In the genomic region with DNA sequence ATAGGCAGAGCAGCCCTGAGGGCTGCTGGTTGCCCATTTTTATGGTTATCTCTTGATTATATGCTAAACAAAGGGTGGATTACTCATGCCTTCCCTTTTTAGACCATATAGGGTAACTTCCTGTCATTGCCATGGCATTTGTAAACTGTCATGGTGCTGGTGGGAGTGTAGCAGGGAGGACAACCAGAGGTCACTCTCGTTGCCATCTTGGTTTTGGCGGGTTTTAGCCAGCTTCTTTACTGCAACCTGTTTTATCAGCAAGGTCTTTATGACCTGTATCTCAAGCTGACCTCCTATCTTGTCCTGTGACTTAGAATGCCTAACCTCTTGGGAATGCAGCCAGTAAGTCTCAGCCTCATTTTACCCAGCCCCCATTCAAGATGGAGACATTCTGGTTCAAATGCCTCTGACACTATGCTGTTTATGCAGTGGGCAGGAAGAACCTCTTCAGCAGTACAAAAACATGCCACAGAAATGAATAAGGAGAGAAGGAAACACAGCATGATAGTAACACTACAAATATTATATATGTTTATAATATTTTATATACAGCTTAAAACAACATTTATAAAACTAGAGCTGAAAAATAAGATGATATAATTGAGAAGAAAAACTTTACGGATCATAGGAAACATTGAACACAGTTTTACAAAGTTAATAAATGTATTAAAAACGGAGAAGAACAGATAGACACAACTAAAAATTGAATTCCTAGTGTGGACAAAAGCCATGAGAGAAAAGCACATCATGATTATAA, we compare ENCODE assay signal across 24 cellular contexts. TPM values are rescaled to one million over a fixed set of nuclear protein-coding genes. Genes with fewer than 3 reads are reported as not detected.
DNase-seq lines count a peak whose midpoint lies in the region; ATAC-seq, FAIRE-seq and TF ChIP-seq lines count a peak whose summit lies in the region.
"Had no signal": no experiment of that assay in that cellular context is flagged by ENCODE, and none has a peak within 500 bp of the region (broad histone marks: within the 10 kb centered on the region; RNA-seq: fewer than 3 reads in every experiment).

No MANE protein-coding gene starts in this region.

- H2BK120ac ChIP-seq in neuronal stem cell (ENCODE audit: low read depth, low read length): no peak overlapping the region

- no peak overlapping the region for H2BK12ac ChIP-seq in neuronal stem cell (ENCODE audit: low read length)

- DNase-seq in ELF-1 (ENCODE audit: low read depth, low spot score): peak; percentile 49
- DNase-seq in K562 (ENCODE audit: extremely low read depth in 1 of 4, low spot score in 3 of 4): peak in 1 of 4 experiments; percentile 19
- no peak for DNase-seq in neuronal stem cell (ENCODE audit: low spot score)
- no peak for DNase-seq in hepatic stellate cell (ENCODE audit: low spot score)
- DNase-seq in esophagus muscularis mucosa (ENCODE audit: extremely low spot score): no peak
- no peak for DNase-seq in PC-3
- DNase-seq: BE2C, DMS79 treated with DMSO at 0.1 percent for 48 hours, GDM1, H7, HFFc6, Karpas-422, NCI-H1417 treated with DMSO at 0.1 percent for 48 hours, NCI-H2029, NCI-H226, NCI-H510A treated with DMSO at 0.1 percent for 48 hours, NCI-H748 treated with DMSO at 0.1 percent for 48 hours had no signal

- H3K79me2 ChIP-seq in K562 (ENCODE audit: control insufficient read depth, insufficient read depth, low read length) (no peaks in the 10 kb centered on the region), PC-3 (ENCODE audit: low read length) (no peaks in the 10 kb centered on the region)

- POLR2A ChIA-PET in K562 (lab: Yijun Ruan, JAX) (no interaction called here), PC-3 (lab: Charles Lee; ENCODE audit: unreplicated experiment) (no interaction called here)

- intact Hi-C loops in K562 (cut with micrococcal nuclease): no loop called here
- intact Hi-C loops in esophagus muscularis mucosa (cut with DNase I): no loop called here
- intact Hi-C loops in PC-3 (cut with micrococcal nuclease): no loop called here

- H3K27ac ChIP-seq in HUES6 (ENCODE audit: low read depth, low read length): peak overlapping the region; percentile 70; the same call in 1 of the 2 replicates
- peak overlapping the region; percentile 70; the same call in 2 of the 3 replicates for H3K27ac ChIP-seq in K562 (ENCODE audit: extremely low read depth, low read depth, low read length)
- H3K27ac ChIP-seq in neuronal stem cell (replicated peaks; ENCODE audit: low read length): no peak overlapping the region
- no peak overlapping the region for H3K27ac ChIP-seq in esophagus muscularis mucosa (replicated peaks in 1 of 4)
- no peak overlapping the region for H3K27ac ChIP-seq in PC-3 (ENCODE audit: low read length)
- H3K27ac ChIP-seq: A549 had no signal

- no peak overlapping the region for H2BK5ac ChIP-seq in neuronal stem cell (ENCODE audit: low read length)

- peak overlapping the region; percentile 79 for H3K9ac ChIP-seq in HUES6 (ENCODE audit: low read length)
- no peak overlapping the region for H3K9ac ChIP-seq in K562 (ENCODE audit: insufficient read depth in 1 of 2, low read depth in 2 of 2, low read length in 2 of 2)
- H3K9ac ChIP-seq in neuronal stem cell (ENCODE audit: low read depth, low read length, poor library complexity): no peak overlapping the region
- H3K9ac ChIP-seq in PC-3 (ENCODE audit: low read length): no peak overlapping the region

- 0 out of 4 replicates have a peak, but pooled peaks of 1 of the 2 experiments have one; percentile 13 for TF ChIP-seq RAD21 in K562 (CRISPR knock-in tag; conservative IDR thresholded peaks at IDR 0.05 in 1 of 2, IDR thresholded peaks at IDR 0.05 in 1 of 2)

- no peaks in the 10 kb centered on the region for H3K79me1 ChIP-seq in neuronal stem cell (ENCODE audit: low read depth, low read length)

- no peak overlapping the region for H3K4me3 ChIP-seq in HUES6 (ENCODE audit: low read depth, low read length)
- no peak overlapping the region for H3K4me3 ChIP-seq in K562
- H3K4me3 ChIP-seq in neuronal stem cell (ENCODE audit: low read length in 2 of 2): no peak overlapping the region
- no peak overlapping the region for H3K4me3 ChIP-seq in esophagus muscularis mucosa
- no peak overlapping the region for H3K4me3 ChIP-seq in PC-3 (ENCODE audit: low read length)
- H3K4me3 ChIP-seq: A549 had no signal

- no peak overlapping the region for H3K4ac ChIP-seq in neuronal stem cell (ENCODE audit: low read length)

- H3K27me3 ChIP-seq in HUES6 (ENCODE audit: control insufficient read depth, insufficient read depth, low read length) (peaks cover 5% of the 10 kb centered on the region; the same call in 1 of the 2 replicates), K562 (ENCODE audit: control insufficient read depth in 2 of 2, insufficient read depth in 2 of 2, low read length in 2 of 2) (peaks cover 1 to 3% of the 10 kb centered on the region in 2 experiments; a peak in 1 of 5 replicates), neuronal stem cell (ENCODE audit: control insufficient read depth in 3 of 3, insufficient read depth in 3 of 3, low read depth in 1 of 3, low read length in 3 of 3) (peaks cover 0 to 2% (median 0%) of the 10 kb centered on the region in 3 experiments), esophagus muscularis mucosa (peaks cover 0 to 4% (median 0%) of the 10 kb centered on the region in 4 donors), PC-3 (ENCODE audit: low read length) (no peaks in the 10 kb centered on the region)
- H3K27me3 ChIP-seq: BE2C had no signal

- H3F3A ChIP-seq in PC-3 (ENCODE audit: low read length, unreplicated experiment): no peaks in the 10 kb centered on the region

- no peak overlapping the region for H3K14ac ChIP-seq in neuronal stem cell (ENCODE audit: low read length)

- H2BK15ac ChIP-seq in neuronal stem cell (ENCODE audit: low read length): no peak overlapping the region

- no peak overlapping the region for H3K23ac ChIP-seq in neuronal stem cell (ENCODE audit: low read depth, low read length, poor library complexity)

- peaks cover 39% of the 10 kb centered on the region for H3K4me1 ChIP-seq in HUES6 (ENCODE audit: control insufficient read depth, insufficient read depth, low read length)
- H3K4me1 ChIP-seq in K562 (replicated peaks in 1 of 2; ENCODE audit: control insufficient read depth in 2 of 2, insufficient read depth in 2 of 2, low read length in 2 of 2): peaks cover 6 to 17% of the 10 kb centered on the region in 2 experiments; a peak in 4 of 5 replicates
- peaks cover 3% of the 10 kb centered on the region in 2 donors for H3K4me1 ChIP-seq in neuronal stem cell (ENCODE audit: control insufficient read depth in 2 of 2, insufficient read depth in 1 of 2, low read depth in 1 of 2, low read length in 2 of 2)
- no peaks in the 10 kb centered on the region for H3K4me1 ChIP-seq in esophagus muscularis mucosa
- H3K4me1 ChIP-seq in PC-3 (ENCODE audit: insufficient read depth, low read length): no peaks in the 10 kb centered on the region
- H3K4me1 ChIP-seq: A549 had no signal

- no peaks in the 10 kb centered on the region for H3K9me3 ChIP-seq in HUES6 (ENCODE audit: control insufficient read depth, insufficient read depth, low read depth, low read length)
- H3K9me3 ChIP-seq in K562 (replicated peaks; ENCODE audit: control insufficient read depth, insufficient read depth, low read depth, low read length): no peaks in the 10 kb centered on the region
- H3K9me3 ChIP-seq in neuronal stem cell (replicated peaks in 1 of 2; ENCODE audit: control insufficient read depth in 2 of 2, insufficient read depth in 1 of 2, low read depth in 1 of 2, low read length in 2 of 2): no peaks in the 10 kb centered on the region
- H3K9me3 ChIP-seq in esophagus muscularis mucosa: no peaks in the 10 kb centered on the region
- no peaks in the 10 kb centered on the region for H3K9me3 ChIP-seq in PC-3 (ENCODE audit: low read length)
- H3K9me3 ChIP-seq: A549, BE2C had no signal

- in situ Hi-C loops in K562 (cut with MboI): no loop called here

- TF ChIP-seq POLR2A in K562 (conservative IDR thresholded peaks at IDR 0.05): no peak
- TF ChIP-seq POLR2A in esophagus muscularis mucosa (IDR thresholded peaks at IDR 0.05; ENCODE audit: low read depth): no peak

- FAIRE-seq in K562 (lab: Jason Lieb, UNC): no peak
- FAIRE-seq: A549, GM18507 had no signal

- H4K20me1 ChIP-seq in K562 (replicated peaks; ENCODE audit: control insufficient read depth, insufficient read depth, low read length): no peaks in the 10 kb centered on the region
- H4K20me1 ChIP-seq in PC-3 (ENCODE audit: low read length): no peaks in the 10 kb centered on the region

- no peaks in the 10 kb centered on the region for H3K9me1 ChIP-seq in K562 (ENCODE audit: control insufficient read depth, insufficient read depth, low read length)

- TF ChIP-seq EP300 in K562 (IDR thresholded peaks at IDR 0.05; ENCODE audit: low read length) (no peak), esophagus muscularis mucosa (IDR thresholded peaks at IDR 0.05) (no peak)

- no peak overlapping the region for H4K8ac ChIP-seq in neuronal stem cell (ENCODE audit: low read depth, low read length)

- no peak for TF ChIP-seq CTCF in K562 (IDR thresholded peaks at IDR 0.05 in 2 of 3, conservative IDR thresholded peaks at IDR 0.05 in 1 of 3; ENCODE audit: insufficient read depth in 2 of 3, low read depth in 1 of 3, low read length in 3 of 3)
- TF ChIP-seq CTCF in esophagus muscularis mucosa (IDR thresholded peaks at IDR 0.05): no peak
- TF ChIP-seq CTCF in PC-3 (conservative IDR thresholded peaks at IDR 0.05; ENCODE audit: low read depth, low read length): no peak

- no peak overlapping the region for H3K18ac ChIP-seq in neuronal stem cell (ENCODE audit: low read length)

- WGBS in K562 (ENCODE audit: insufficient coverage, low coverage, missing lambda C conversion rate): 31% methylated on average over 4 of the region's 4 CpGs
- WGBS in neuronal stem cell (ENCODE audit: extremely low coverage in 2 of 2, insufficient read length in 2 of 2, insufficient replicate concordance in 1 of 2), 2 donors: no CpG with 5 or more reads among the region's 4 CpGs
- 85% methylated on average over 4 of the region's 4 CpGs for WGBS in esophagus muscularis mucosa

- no peaks in the 10 kb centered on the region for H3K36me3 ChIP-seq in HUES6 (ENCODE audit: control insufficient read depth, insufficient read depth, low read length)
- H3K36me3 ChIP-seq in K562 (ENCODE audit: control insufficient read depth, insufficient read depth, low read length): no peaks in the 10 kb centered on the region
- H3K36me3 ChIP-seq in neuronal stem cell (replicated peaks in 1 of 2; ENCODE audit: control insufficient read depth in 2 of 2, insufficient read depth in 2 of 2, low read length in 2 of 2): no peaks in the 10 kb centered on the region
- H3K36me3 ChIP-seq in esophagus muscularis mucosa: no peaks in the 10 kb centered on the region
- H3K36me3 ChIP-seq in PC-3 (ENCODE audit: low read depth, low read length): no peaks in the 10 kb centered on the region
- H3K36me3 ChIP-seq: BE2C had no signal

- peak; percentile 10 for ATAC-seq in K562
- ATAC-seq in GM19351 (IDR thresholded peaks at IDR 0.05; ENCODE audit: unreplicated experiment): no peak
- no peak for ATAC-seq in PC-3
- ATAC-seq: A549, Panc1, SK-N-SH treated with all-trans-retinoic acid at 6 μM for 48 hours had no signal

- BruUV-seq in K562 (replicated peaks; lab: Mats Ljungman, UMichigan): no TSS peak
- BruUV-seq in PC-3 (replicated peaks; lab: Mats Ljungman, UMichigan): no TSS peak

- H4K91ac ChIP-seq in neuronal stem cell (ENCODE audit: low read depth, low read length, poor library complexity): no peak overlapping the region

- CTCF ChIA-PET in K562 (lab: Yijun Ruan, JAX; ENCODE audit: low intra/inter-chr PET ratio): interaction anchor here (0.7 kb wide), 1 partner anchor 754 kb away, joined by 3 read pairs; no protein-coding TSS in a partner anchor
- CTCF ChIA-PET in PC-3 (lab: Charles Lee): no interaction called here

- H3K4me2 ChIP-seq in K562 (ENCODE audit: insufficient read depth, low read length) (no peak overlapping the region), neuronal stem cell (ENCODE audit: insufficient read depth, low read length, poor library complexity, severe bottlenecking) (no peak overlapping the region), PC-3 (ENCODE audit: low read length) (no peak overlapping the region)
- H3K4me2 ChIP-seq: A549 had no signal

- H3K9me2 ChIP-seq in PC-3 (replicated peaks; ENCODE audit: low read length): no peaks in the 10 kb centered on the region

- no peak overlapping the region for H2AK5ac ChIP-seq in neuronal stem cell (ENCODE audit: low read depth, low read length)

- H2AFZ ChIP-seq in K562 (ENCODE audit: low read depth, low read length) (peak overlapping the region; percentile 92), neuronal stem cell (ENCODE audit: low read length) (peak overlapping the region; percentile 40), PC-3 (ENCODE audit: low read length) (no peak overlapping the region)

RNA-seq across cellular contexts. Expression of a gene that starts 58.9 kb away (rescaled TPM):
- total RNA-seq in K562 (2011; cell fraction: chromatin; rRNA removed; ENCODE audit: low replicate concordance): 0.23 TPM in 1 of 2 replicates, not detected in the other
- 0.13 TPM in 1 of 2 replicates, not detected in the other for total RNA-seq in K562 (2011; cell fraction: nucleolus; rRNA removed)
- 0.15 TPM in 1 of 2 replicates, not detected in the other for total RNA-seq in K562 (2011; cell fraction: nucleoplasm; rRNA removed)
- 0.29 and 0.36 TPM in 2 replicates for total RNA-seq in K562 (2014; rRNA removed)
- total RNA-seq in K562 (2014; rRNA removed; fragmentation: Illumina TruSeq; extraction: Trizol): 0.58 and 0.80 TPM in 2 replicates
- total RNA-seq in K562 (2015; rRNA removed; fragmentation: Illumina TruSeq; extraction: Trizol): 0.83 and 0.91 TPM in 2 replicates
- 0.55 and 0.58 TPM in 2 replicates for total RNA-seq in K562 (2021)
- 0.08 and 0.61 TPM in 2 replicates for polyA plus RNA-seq in K562 (2011; rRNA removed)
- 0.06 and 0.18 TPM in 2 replicates for polyA plus RNA-seq in K562 (2011; cell fraction: cytosol; rRNA removed)
- polyA plus RNA-seq in K562 (2011; cell fraction: nucleus; rRNA removed): 0.14 and 0.33 TPM in 2 replicates
- 0.39 and 0.57 TPM in 2 replicates for polyA plus RNA-seq in K562 (2012)
- 0.44 and 0.62 TPM in 2 replicates for polyA plus RNA-seq in K562 (2014; fragmentation: Illumina TruSeq; extraction: Trizol)
- under 1 TPM; 0.15 to 0.22 TPM for polyA plus RNA-seq in K562 (2014; fragmentation: Nextera tagmentation; extraction: Ambion mirVana)
- 0.20 and 0.30 TPM in 2 replicates for polyA plus RNA-seq in K562 (2014; rRNA removed)
- 0.06 and 0.39 TPM in 2 replicates for polyA minus RNA-seq in K562 (2011; rRNA and poly(A)+ RNA removed)
- 0.29 TPM in 1 of 2 replicates, not detected in the other for polyA minus RNA-seq in K562 (2011; cell fraction: cytosol; rRNA and poly(A)+ RNA removed)
- polyA minus RNA-seq in K562 (2011; cell fraction: nucleus; rRNA and poly(A)+ RNA removed): 0.40 TPM in 1 of 2 replicates, not detected in the other
- 0.10 TPM for polyA plus RNA-seq in neuronal stem cell (2013, experiment 1 of 2)
- 0.04 TPM for polyA plus RNA-seq in neuronal stem cell (2013, experiment 2 of 2)
- under 1 TPM; 0.42 to 0.86 (median 0.64) TPM for total RNA-seq in esophagus muscularis mucosa
- 1.2 and 1.8 TPM in 2 replicates for total RNA-seq in PC-3 (2014; rRNA removed)
- total RNA-seq: HFFc6 had no signal
- polyA plus RNA-seq: IgD-negative memory B cell had no signal

Comparison
In these comparisons a context has a peak if more than half of its experiments do, and no peak if none do; other contexts are left out.
1. H3K27ac ChIP-seq: peak in HUES6 (single experiment) and K562 (single experiment); none in neuronal stem cell (single experiment), esophagus muscularis mucosa (0 of 4) and PC-3 (single experiment).